ENCODE assay signal across 1 cellular context in genomic region chr21:44089001-44089911, GRCh38.
TF ChIP-seq lines count a peak whose summit lies in the region.

No MANE protein-coding gene starts in this region.

TF ChIP-seq in SK-N-SH treated with all-trans-retinoic acid at 6 μM for 48 hours, 23 proteins besides CTCF, POLR2A, EP300 and RAD21 (continued from another document):
- TF ChIP-seq PATZ1 (CRISPR knock-in tag; IDR thresholded peaks at IDR 0.05; ENCODE audit: borderline replicate concordance): no peak
- TF ChIP-seq OSR1 (CRISPR knock-in tag; IDR thresholded peaks at IDR 0.05): no peak
- no peak for TF ChIP-seq TOX (CRISPR knock-in tag; IDR thresholded peaks at IDR 0.05; ENCODE audit: borderline replicate concordance)
- no peak for TF ChIP-seq TSHZ2 (CRISPR knock-in tag; IDR thresholded peaks at IDR 0.05)
- no peak for TF ChIP-seq CSDC2 (CRISPR knock-in tag; IDR thresholded peaks at IDR 0.05)
